Comparison of ENCODE assay signal across 8 cellular contexts in genomic region chr17:40548982-40549680, GRCh38. TPM values are rescaled to one million over a fixed set of nuclear protein-coding genes. Genes with fewer than 3 reads are reported as not detected.
DNase-seq lines count a peak whose midpoint lies in the region; ATAC-seq, FAIRE-seq and TF ChIP-seq lines count a peak whose summit lies in the region.

No MANE protein-coding gene starts in this region.

- intact Hi-C loops in CD8-positive, alpha-beta T cell (cut with DNase I, micrococcal nuclease) = no loop called here
- intact Hi-C loops in ascending aorta (cut with DNase I) (no loop called here), HepG2 (cut with micrococcal nuclease; ENCODE audit: unreplicated experiment) (loop anchor here (1.0 kb wide), 1 partner anchor 11 kb away; no protein-coding TSS in a partner anchor), testis (cut with DNase I; ENCODE audit: low total_unique reads) (no loop called here)

- peaks cover 37% of the 10 kb centered on the region for H3K36me3 Mint-ChIP-seq in CD8-positive, alpha-beta T cell

- no peaks in the 10 kb centered on the region for H3K27me3 Mint-ChIP-seq in CD8-positive, alpha-beta T cell (ENCODE audit: low read depth)

- H2AFZ ChIP-seq in HepG2 (ENCODE audit: low read length) = no peak overlapping the region

- no peak for ATAC-seq in CD8-positive, alpha-beta T cell
- peak; percentile 63 for ATAC-seq in HepG2
- ATAC-seq in GM21528 (IDR thresholded peaks at IDR 0.05; ENCODE audit: low FRiP score, unreplicated experiment) = no peak
- no peak for ATAC-seq in GM18502 (IDR thresholded peaks at IDR 0.05; ENCODE audit: poor library complexity, unreplicated experiment)

- TF ChIP-seq EP300 in HepG2 (IDR thresholded peaks at IDR 0.05; ENCODE audit: low read depth in 2 of 2, low read length in 2 of 2) (peak in 1 of 2 experiments; percentile 93; a peak in 3 of 4 replicates), HepG2 (CRISPR knock-in tag; IDR thresholded peaks at IDR 0.05; ENCODE audit: borderline replicate concordance) (peak; percentile 89)

- peak overlapping the region; percentile 90 for H3K4me2 ChIP-seq in HepG2 (ENCODE audit: low read depth, low read length)

- POLR2A ChIA-PET in CD8-positive, alpha-beta T cell (lab: Charles Lee) = interaction anchor here (0.7 to 26.4 kb wide), 12 partner anchors 7 to 480 kb away, joined by 3 to 755 read pairs (median 8); partner anchors contain the start of gene CCR7
- POLR2A ChIA-PET in HepG2 (lab: Yijun Ruan, JAX) = interaction anchor here (0.6 to 4.3 kb wide), 24 partner anchors 9 to 1140 kb away, joined by 3 to 106 read pairs (median 4); partner anchors contain the start of genes EIF1, IGFBP4, KRT19 and TOP2A

- no peak for TF ChIP-seq RAD21 in HepG2 (CRISPR knock-in tag; IDR thresholded peaks at IDR 0.05)

- peaks cover 16% of the 10 kb centered on the region for H3K36me3 ChIP-seq in CD8-positive, alpha-beta T cell (ENCODE audit: insufficient read depth, low read length)
- no peaks in the 10 kb centered on the region for H3K36me3 ChIP-seq in ascending aorta
- no peaks in the 10 kb centered on the region for H3K36me3 ChIP-seq in HepG2 (replicated peaks in 1 of 2; ENCODE audit: control insufficient read depth in 1 of 2, insufficient read depth in 2 of 2, low read length in 2 of 2)
- H3K36me3 ChIP-seq in testis (ENCODE audit: low read depth, missing control alignments) = no peaks in the 10 kb centered on the region

- peaks cover 91% of the 10 kb centered on the region for H3K4me1 Mint-ChIP-seq in CD8-positive, alpha-beta T cell (ENCODE audit: low read depth)

- in situ Hi-C loops in HepG2 (cut with HindIII; ENCODE audit: extremely low pct_ligation_motif_present, low pct_unique_long_range_greater_than_20kb) = no loop called here

- peak; percentile 95 for FAIRE-seq in HepG2 (lab: Jason Lieb, UNC)

- CTCF ChIA-PET in CD8-positive, alpha-beta T cell (lab: Charles Lee) = interaction anchor here (0.5 to 26.4 kb wide), 10 partner anchors 11 to 437 kb away, joined by 3 to 638 read pairs (median 4); partner anchors contain the start of gene CCR7
- CTCF ChIA-PET in HepG2 (lab: Yijun Ruan, JAX; ENCODE audit: low intra/inter-chr PET ratio, low total read pairs) = no interaction called here

- TF ChIP-seq POLR2A in HepG2 (IDR thresholded peaks at IDR 0.05; ENCODE audit: insufficient read depth in 1 of 2, low read depth in 2 of 2, low read length in 2 of 2) (peak; percentile 30 to 37; a peak in 2 of 4 replicates), testis (IDR thresholded peaks at IDR 0.05) (no peak)

- H3K4me3 ChIP-seq in CD8-positive, alpha-beta T cell (ENCODE audit: low read depth, low read length) = no peak overlapping the region
- H3K4me3 ChIP-seq in ascending aorta (no peak overlapping the region), HepG2 (replicated peaks in 1 of 3; ENCODE audit: insufficient read depth in 1 of 3, low read depth in 2 of 3, low read length in 3 of 3) (peak overlapping the region; percentile 10 to 58 (median 24); a peak in 4 of 6 replicates), testis (no peak overlapping the region)

- no peaks in the 10 kb centered on the region for H3K79me2 ChIP-seq in HepG2 (ENCODE audit: insufficient read depth, low read length)

- H4K20me1 ChIP-seq in HepG2 (ENCODE audit: insufficient read depth, low read length) = no peaks in the 10 kb centered on the region

- peak overlapping the region; percentile 64 for H3K4me3 Mint-ChIP-seq in CD8-positive, alpha-beta T cell

- H3K9ac ChIP-seq in HepG2 (ENCODE audit: insufficient read depth, low read depth, low read length) = peak overlapping the region; percentile 70

- BruUV-seq in HepG2 (replicated peaks; lab: Mats Ljungman, UMichigan) = TSS peak; percentile 90

- H3K9me3 Mint-ChIP-seq in CD8-positive, alpha-beta T cell = no peaks in the 10 kb centered on the region

- H3K27ac ChIP-seq in CD8-positive, alpha-beta T cell (ENCODE audit: low read depth, low read length) = no peak overlapping the region
- H3K27ac ChIP-seq in ascending aorta = peak overlapping the region; percentile 53 to 56
- peak overlapping the region; percentile 85 for H3K27ac ChIP-seq in HepG2 (ENCODE audit: extremely low read length, insufficient read depth, low read length)
- H3K27ac ChIP-seq in testis = peak overlapping the region; percentile 9 to 46

- under 1% methylated on average over 9 of the region's 9 CpGs for WGBS in HepG2 (ENCODE audit: low lambda C conversion rate)
- 71 to 74% methylated on average over 8 to 9 of the region's 9 CpGs for WGBS in testis, 2 donors

- H3K4me1 ChIP-seq in CD8-positive, alpha-beta T cell (ENCODE audit: insufficient read depth, low read length) = peaks cover 88% of the 10 kb centered on the region
- H3K4me1 ChIP-seq in ascending aorta = peaks cover 4% of the 10 kb centered on the region in 2 donors
- H3K4me1 ChIP-seq in HepG2 (ENCODE audit: insufficient read depth, low read length) = peaks cover 73% of the 10 kb centered on the region
- H3K4me1 ChIP-seq in testis = peaks cover 55% of the 10 kb centered on the region

- peak in 1 of 7 experiments; percentile 59 for DNase-seq in CD8-positive, alpha-beta T cell
- peak; percentile 47 for DNase-seq in NCI-H2029 treated with DMSO at 0.1 percent for 48 hours (lab: John Stamatoyannopoulos, UW)
- peak in 1 of 2 donors; percentile 71 for DNase-seq in ascending aorta (ENCODE audit: low spot score in 2 of 2)
- DNase-seq in HepG2 (ENCODE audit: low spot score) = peak; percentile 96
- DNase-seq in testis = no peak
- no peak for DNase-seq in nucleus accumbens (lab: John Stamatoyannopoulos, UW)

- H3K27me3 ChIP-seq in CD8-positive, alpha-beta T cell (ENCODE audit: insufficient read depth, low read length) = no peaks in the 10 kb centered on the region
- no peaks in the 10 kb centered on the region for H3K27me3 ChIP-seq in ascending aorta
- no peaks in the 10 kb centered on the region for H3K27me3 ChIP-seq in HepG2 (ENCODE audit: control insufficient read depth in 1 of 2, insufficient read depth in 2 of 2, low read length in 2 of 2)
- no peaks in the 10 kb centered on the region for H3K27me3 ChIP-seq in testis

- no peaks in the 10 kb centered on the region for H3K9me3 ChIP-seq in CD8-positive, alpha-beta T cell (ENCODE audit: low read length)
- H3K9me3 ChIP-seq in ascending aorta (no peaks in the 10 kb centered on the region), HepG2 (ENCODE audit: low read length) (no peaks in the 10 kb centered on the region), testis (no peaks in the 10 kb centered on the region)

- TF ChIP-seq CTCF in CD8-positive, alpha-beta T cell (IDR thresholded peaks at IDR 0.05) = no peak
- TF ChIP-seq CTCF in ascending aorta (IDR thresholded peaks at IDR 0.05) = no peak
- no peak; the same call in 1 of the 2 replicates for TF ChIP-seq CTCF in HepG2 (CRISPR knock-in tag; IDR thresholded peaks at IDR 0.05)
- no peak for TF ChIP-seq CTCF in testis (IDR thresholded peaks at IDR 0.05)

- H3K27ac Mint-ChIP-seq in CD8-positive, alpha-beta T cell = peak overlapping the region; percentile 94

RNA-seq across cellular contexts. Expression of gene CCR7, which starts 16.1 kb away (rescaled TPM):
- total RNA-seq in CD8-positive, alpha-beta T cell = 100 to 1,000 TPM; 196 to 199 TPM
- total RNA-seq in ascending aorta = not detected
- total RNA-seq in HepG2 (2016; rRNA removed; fragmentation: Illumina TruSeq; extraction: Trizol) = 0.04 TPM in 1 of 2 replicates, not detected in the other
- not detected in 2 replicates for total RNA-seq in HepG2 (2016; cell fraction: cytosol; rRNA removed; fragmentation: Illumina TruSeq; extraction: Trizol; ENCODE audit: low read depth)
- 0.09 TPM in 1 of 2 replicates, not detected in the other for total RNA-seq in HepG2 (2016; cell fraction: insoluble cytoplasmic fraction; rRNA removed; fragmentation: Illumina TruSeq; extraction: Trizol)
- total RNA-seq in HepG2 (2016; cell fraction: membrane; rRNA removed; fragmentation: Illumina TruSeq; extraction: Trizol) = not detected in 2 replicates
- total RNA-seq in HepG2 (2016; cell fraction: nucleus; rRNA removed; fragmentation: Illumina TruSeq; extraction: Trizol) = not detected in 2 replicates
- polyA plus RNA-seq in HepG2 (2011; rRNA removed) = 0.53 and 0.55 TPM in 2 replicates
- 0.59 and 0.70 TPM in 2 replicates for polyA plus RNA-seq in HepG2 (2011; cell fraction: cytosol; rRNA removed)
- polyA plus RNA-seq in HepG2 (2011; cell fraction: nucleus; rRNA removed) = 0.31 and 1.1 TPM in 2 replicates
- polyA plus RNA-seq in HepG2 (2012) = 1.1 and 1.5 TPM in 2 replicates
- polyA plus RNA-seq in HepG2 (2016; cell fraction: cytosol; fragmentation: Illumina TruSeq; extraction: Trizol; ENCODE audit: low read depth) = not detected in 2 replicates
- polyA plus RNA-seq in HepG2 (2016; cell fraction: insoluble cytoplasmic fraction; fragmentation: Illumina TruSeq; extraction: Trizol; ENCODE audit: low read depth) = not detected in 2 replicates
- polyA plus RNA-seq in HepG2 (2016; cell fraction: membrane; fragmentation: Illumina TruSeq; extraction: Trizol; ENCODE audit: low read depth) = not detected in 2 replicates
- not detected in 2 replicates for polyA plus RNA-seq in HepG2 (2016; cell fraction: nucleus; fragmentation: Illumina TruSeq; extraction: Trizol; ENCODE audit: insufficient read depth, low read depth)
- polyA minus RNA-seq in HepG2 (2011; rRNA and poly(A)+ RNA removed; ENCODE audit: low replicate concordance) = 1.4 and 3.5 TPM in 2 replicates
- 0.40 TPM in 1 of 2 replicates, not detected in the other for polyA minus RNA-seq in HepG2 (2011; cell fraction: cytosol; rRNA and poly(A)+ RNA removed)
- polyA minus RNA-seq in HepG2 (2011; cell fraction: nucleus; rRNA and poly(A)+ RNA removed) = 0.37 TPM in 1 of 2 replicates, not detected in the other
- total RNA-seq in testis = 1 to 10 TPM in 1 of 2 donors, under 1 TPM in 1; 0.87 to 1.3 TPM
- polyA plus RNA-seq in testis (ENCODE audit: insufficient read depth, low read depth, low replicate concordance) = 1.5 TPM

RNA-seq across cellular contexts. Expression of gene TNS4, which starts 47.7 kb away (rescaled TPM):
- 1 to 10 TPM; 1.9 to 2.9 TPM for total RNA-seq in CD8-positive, alpha-beta T cell
- total RNA-seq in ascending aorta (not detected), HepG2 (2016; rRNA removed; fragmentation: Illumina TruSeq; extraction: Trizol) (0.58 TPM in 2 replicates), testis (under 1 TPM; 0.12 to 0.16 TPM)
- total RNA-seq in HepG2 (2016; cell fraction: cytosol; rRNA removed; fragmentation: Illumina TruSeq; extraction: Trizol; ENCODE audit: low read depth) = 0.18 and 0.20 TPM in 2 replicates
- 0.32 and 0.51 TPM in 2 replicates for total RNA-seq in HepG2 (2016; cell fraction: insoluble cytoplasmic fraction; rRNA removed; fragmentation: Illumina TruSeq; extraction: Trizol)
- 0.31 and 0.38 TPM in 2 replicates for total RNA-seq in HepG2 (2016; cell fraction: membrane; rRNA removed; fragmentation: Illumina TruSeq; extraction: Trizol)
- total RNA-seq in HepG2 (2016; cell fraction: nucleus; rRNA removed; fragmentation: Illumina TruSeq; extraction: Trizol) = 0.37 and 1.3 TPM in 2 replicates
- polyA plus RNA-seq in HepG2 (2011; rRNA removed) (1.7 and 2.1 TPM in 2 replicates), testis (ENCODE audit: insufficient read depth, low read depth, low replicate concordance) (0.09 TPM)
- 0.69 and 1.3 TPM in 2 replicates for polyA plus RNA-seq in HepG2 (2011; cell fraction: cytosol; rRNA removed)
- 7.1 and 10.8 TPM in 2 replicates for polyA plus RNA-seq in HepG2 (2011; cell fraction: nucleus; rRNA removed)
- polyA plus RNA-seq in HepG2 (2012) = 0.37 and 0.42 TPM in 2 replicates
- polyA plus RNA-seq in HepG2 (2016; cell fraction: cytosol; fragmentation: Illumina TruSeq; extraction: Trizol; ENCODE audit: low read depth) = 0.20 and 0.22 TPM in 2 replicates
- 1.3 and 2.3 TPM in 2 replicates for polyA plus RNA-seq in HepG2 (2016; cell fraction: insoluble cytoplasmic fraction; fragmentation: Illumina TruSeq; extraction: Trizol; ENCODE audit: low read depth)
- 0.34 and 0.72 TPM in 2 replicates for polyA plus RNA-seq in HepG2 (2016; cell fraction: membrane; fragmentation: Illumina TruSeq; extraction: Trizol; ENCODE audit: low read depth)
- polyA plus RNA-seq in HepG2 (2016; cell fraction: nucleus; fragmentation: Illumina TruSeq; extraction: Trizol; ENCODE audit: insufficient read depth, low read depth) = 4.4 and 6.8 TPM in 2 replicates
- polyA minus RNA-seq in HepG2 (2011; rRNA and poly(A)+ RNA removed; ENCODE audit: low replicate concordance) = 7.4 and 24.1 TPM in 2 replicates
- 2.6 and 3.7 TPM in 2 replicates for polyA minus RNA-seq in HepG2 (2011; cell fraction: cytosol; rRNA and poly(A)+ RNA removed)
- polyA minus RNA-seq in HepG2 (2011; cell fraction: nucleus; rRNA and poly(A)+ RNA removed) = 4.0 and 6.1 TPM in 2 replicates

Comparison
In these comparisons a context has a peak if more than half of its experiments do, and no peak if none do; other contexts are left out.
1. DNase-seq: peak in NCI-H2029 treated with DMSO at 0.1 percent for 48 hours (single experiment) and HepG2 (single experiment); none in testis (single experiment) and nucleus accumbens (0 of 56).
2. H3K4me3 ChIP-seq: peak in HepG2 (3 of 3); none in CD8-positive, alpha-beta T cell (single experiment), ascending aorta (0 of 2) and testis (0 of 2).
3. RNA of gene CCR7, which starts 16.1 kb away (total RNA-seq): 196 to 199 TPM in CD8-positive, alpha-beta T cell; 0.87 to 1.3 TPM in testis, 0.04 to 0.09 TPM in HepG2 and not detected in ascending aorta (single experiment); every median in the first group is over 10 times any median in the second.